In genomic region chr6:43539409-43539808, GRCh38 we compare ENCODE assay signal across 7 cellular contexts. TPM values are rescaled to one million over a fixed set of nuclear protein-coding genes. Genes with fewer than 3 reads are reported as not detected.
DNase-seq lines count a peak whose midpoint lies in the region; ATAC-seq, FAIRE-seq and TF ChIP-seq lines count a peak whose summit lies in the region.
"Not testable (repeated sequence)": the region's sequence is repeated elsewhere in the genome, so short reads cannot be mapped to it uniquely, and the experiment has no call there.
"Had no signal": no experiment of that assay in that cellular context is flagged by ENCODE, and none has a peak within 500 bp of the region (broad histone marks: within the 10 kb centered on the region; RNA-seq: fewer than 3 reads in every experiment).

No MANE protein-coding gene starts in this region.

- BruUV-seq in K562 (replicated peaks; lab: Mats Ljungman, UMichigan); HepG2 (replicated peaks; lab: Mats Ljungman, UMichigan): not testable (repeated sequence)

- H3K4me2 ChIP-seq in K562 (ENCODE audit: insufficient read depth, low read length); HepG2 (ENCODE audit: low read depth, low read length): not testable (repeated sequence)

- not testable (repeated sequence) for H2AFZ ChIP-seq in K562 (ENCODE audit: low read depth, low read length); HepG2 (ENCODE audit: low read length)

- not testable (repeated sequence) for H3K9me1 ChIP-seq in K562 (ENCODE audit: control insufficient read depth, insufficient read depth, low read length)

- not testable (repeated sequence) for TF ChIP-seq CTCF in K562 (IDR thresholded peaks at IDR 0.05 in 2 of 3, conservative IDR thresholded peaks at IDR 0.05 in 1 of 3; ENCODE audit: insufficient read depth in 2 of 3, low read depth in 1 of 3, low read length in 3 of 3); HepG2 (CRISPR knock-in tag; IDR thresholded peaks at IDR 0.05)

- POLR2A ChIA-PET in K562 (lab: Yijun Ruan, JAX), result interaction anchor here (0.6 to 3.7 kb wide), 3 partner anchors 14 to 319 kb away, joined by 4 to 21 read pairs (median 6); no protein-coding TSS in a partner anchor
- POLR2A ChIA-PET in HepG2 (lab: Yijun Ruan, JAX), result not testable (repeated sequence)

- H3K27me3 ChIP-seq in K562 (ENCODE audit: control insufficient read depth in 2 of 2, insufficient read depth in 2 of 2, low read length in 2 of 2); HepG2 (ENCODE audit: control insufficient read depth in 1 of 2, insufficient read depth in 2 of 2, low read length in 2 of 2): not testable (repeated sequence)

- H3K9me3 ChIP-seq in K562 (replicated peaks; ENCODE audit: control insufficient read depth, insufficient read depth, low read depth, low read length); HepG2 (ENCODE audit: low read length): not testable (repeated sequence)

- not testable (repeated sequence) for H3K4me1 ChIP-seq in K562 (replicated peaks in 1 of 2; ENCODE audit: control insufficient read depth in 2 of 2, insufficient read depth in 2 of 2, low read length in 2 of 2); HepG2 (ENCODE audit: insufficient read depth, low read length)

- intact Hi-C loops in K562 (cut with micrococcal nuclease); HepG2 (cut with micrococcal nuclease; ENCODE audit: unreplicated experiment): not testable (repeated sequence)

- CTCF ChIA-PET in K562 (lab: Yijun Ruan, JAX; ENCODE audit: low intra/inter-chr PET ratio); HepG2 (lab: Yijun Ruan, JAX; ENCODE audit: low intra/inter-chr PET ratio, low total read pairs): not testable (repeated sequence)

- not testable (repeated sequence) for H3K4me3 ChIP-seq in K562; HepG2 (replicated peaks in 1 of 3; ENCODE audit: insufficient read depth in 1 of 3, low read depth in 2 of 3, low read length in 3 of 3)

- not testable (repeated sequence) for TF ChIP-seq EP300 in K562 (IDR thresholded peaks at IDR 0.05; ENCODE audit: low read length); HepG2 (IDR thresholded peaks at IDR 0.05; ENCODE audit: low read depth in 2 of 2, low read length in 2 of 2); HepG2 (CRISPR knock-in tag; IDR thresholded peaks at IDR 0.05; ENCODE audit: borderline replicate concordance)

- not testable (repeated sequence) for TF ChIP-seq RAD21 in K562 (CRISPR knock-in tag; conservative IDR thresholded peaks at IDR 0.05 in 1 of 2, IDR thresholded peaks at IDR 0.05 in 1 of 2); HepG2 (CRISPR knock-in tag; IDR thresholded peaks at IDR 0.05)

- in situ Hi-C loops in K562 (cut with MboI); HepG2 (cut with HindIII; ENCODE audit: extremely low pct_ligation_motif_present, low pct_unique_long_range_greater_than_20kb): not testable (repeated sequence)

- ATAC-seq in K562, HepG2: not testable (repeated sequence)

- not testable (repeated sequence) for DNase-seq in K562 (ENCODE audit: extremely low read depth in 1 of 4, low spot score in 3 of 4); HepG2 (ENCODE audit: low spot score)

- WGBS in K562 (ENCODE audit: insufficient coverage, low coverage, missing lambda C conversion rate), result 93% methylated on average over 16 of the region's 20 CpGs
- WGBS in HepG2 (ENCODE audit: low lambda C conversion rate), result 98% methylated on average over 18 of the region's 20 CpGs

- peaks cover 86% of the 10 kb centered on the region for H3K36me3 ChIP-seq in K562 (ENCODE audit: control insufficient read depth, insufficient read depth, low read length)
- peaks cover 10 to 65% of the 10 kb centered on the region in 2 experiments for H3K36me3 ChIP-seq in HepG2 (replicated peaks in 1 of 2; ENCODE audit: control insufficient read depth in 1 of 2, insufficient read depth in 2 of 2, low read length in 2 of 2)

- H3K27ac ChIP-seq in K562 (ENCODE audit: extremely low read depth, low read depth, low read length); HepG2 (ENCODE audit: extremely low read length, insufficient read depth, low read length): not testable (repeated sequence)

- FAIRE-seq in K562 (lab: Jason Lieb, UNC); HepG2 (lab: Jason Lieb, UNC): not testable (repeated sequence)

- not testable (repeated sequence) for TF ChIP-seq POLR2A in K562 (conservative IDR thresholded peaks at IDR 0.05); HepG2 (IDR thresholded peaks at IDR 0.05; ENCODE audit: insufficient read depth in 1 of 2, low read depth in 2 of 2, low read length in 2 of 2)

- not testable (repeated sequence) for H3K79me2 ChIP-seq in K562 (ENCODE audit: control insufficient read depth, insufficient read depth, low read length); HepG2 (ENCODE audit: insufficient read depth, low read length)

- H4K20me1 ChIP-seq in K562 (replicated peaks; ENCODE audit: control insufficient read depth, insufficient read depth, low read length); HepG2 (ENCODE audit: insufficient read depth, low read length): not testable (repeated sequence)

- H3K9ac ChIP-seq in K562 (ENCODE audit: insufficient read depth in 1 of 2, low read depth in 2 of 2, low read length in 2 of 2); HepG2 (ENCODE audit: insufficient read depth, low read depth, low read length): not testable (repeated sequence)

RNA-seq across cellular contexts. Expression of gene POLR1C, which starts 22.5 kb away (rescaled TPM):
- total RNA-seq in K562 (2011; cell fraction: chromatin; rRNA removed; ENCODE audit: low replicate concordance), result 232 and 283 TPM in 2 replicates
- total RNA-seq in K562 (2011; cell fraction: nucleolus; rRNA removed), result 153 TPM in 2 replicates
- total RNA-seq in K562 (2011; cell fraction: nucleoplasm; rRNA removed), result 142 and 162 TPM in 2 replicates
- total RNA-seq in K562 (2014; rRNA removed) (74.8 and 83.5 TPM in 2 replicates), K562 (2014; rRNA removed; fragmentation: Illumina TruSeq; extraction: Trizol) (109 and 114 TPM in 2 replicates), K562 (2015; rRNA removed; fragmentation: Illumina TruSeq; extraction: Trizol) (103 and 104 TPM in 2 replicates), K562 (2021) (116 and 120 TPM in 2 replicates), HepG2 (2016; rRNA removed; fragmentation: Illumina TruSeq; extraction: Trizol) (72.2 and 75.6 TPM in 2 replicates)
- polyA plus RNA-seq in K562 (2011; rRNA removed) (173 and 226 TPM in 2 replicates), K562 (2014; fragmentation: Illumina TruSeq; extraction: Trizol) (142 and 181 TPM in 2 replicates), K562 (2014; fragmentation: Nextera tagmentation; extraction: Ambion mirVana) (100 to 1,000 TPM; 405 to 429 TPM), K562 (2014; rRNA removed) (120 and 136 TPM in 2 replicates), HepG2 (2011; rRNA removed) (55.2 and 62.6 TPM in 2 replicates)
- 122 and 151 TPM in 2 replicates for polyA plus RNA-seq in K562 (2011; cell fraction: cytosol; rRNA removed)
- polyA plus RNA-seq in K562 (2011; cell fraction: nucleus; rRNA removed), result 346 and 441 TPM in 2 replicates
- 59.7 and 216 TPM in 2 replicates for polyA plus RNA-seq in K562 (2012)
- 115 and 145 TPM in 2 replicates for polyA minus RNA-seq in K562 (2011; rRNA and poly(A)+ RNA removed)
- polyA minus RNA-seq in K562 (2011; cell fraction: cytosol; rRNA and poly(A)+ RNA removed), result 35.9 and 46.4 TPM in 2 replicates
- 58.0 and 80.9 TPM in 2 replicates for polyA minus RNA-seq in K562 (2011; cell fraction: nucleus; rRNA and poly(A)+ RNA removed)
- 19.4 and 24.1 TPM in 2 replicates for total RNA-seq in HepG2 (2016; cell fraction: cytosol; rRNA removed; fragmentation: Illumina TruSeq; extraction: Trizol; ENCODE audit: low read depth)
- total RNA-seq in HepG2 (2016; cell fraction: insoluble cytoplasmic fraction; rRNA removed; fragmentation: Illumina TruSeq; extraction: Trizol), result 70.2 and 74.8 TPM in 2 replicates
- 23.7 and 25.3 TPM in 2 replicates for total RNA-seq in HepG2 (2016; cell fraction: membrane; rRNA removed; fragmentation: Illumina TruSeq; extraction: Trizol)
- total RNA-seq in HepG2 (2016; cell fraction: nucleus; rRNA removed; fragmentation: Illumina TruSeq; extraction: Trizol), result 59.4 and 67.1 TPM in 2 replicates
- 38.9 and 45.7 TPM in 2 replicates for polyA plus RNA-seq in HepG2 (2011; cell fraction: cytosol; rRNA removed)
- 96.3 and 102 TPM in 2 replicates for polyA plus RNA-seq in HepG2 (2011; cell fraction: nucleus; rRNA removed)
- polyA plus RNA-seq in HepG2 (2012), result 50.7 and 62.3 TPM in 2 replicates
- 7.2 and 7.7 TPM in 2 replicates for polyA plus RNA-seq in HepG2 (2016; cell fraction: cytosol; fragmentation: Illumina TruSeq; extraction: Trizol; ENCODE audit: low read depth)
- 58.7 and 61.6 TPM in 2 replicates for polyA plus RNA-seq in HepG2 (2016; cell fraction: insoluble cytoplasmic fraction; fragmentation: Illumina TruSeq; extraction: Trizol; ENCODE audit: low read depth)
- 9.7 and 11.7 TPM in 2 replicates for polyA plus RNA-seq in HepG2 (2016; cell fraction: membrane; fragmentation: Illumina TruSeq; extraction: Trizol; ENCODE audit: low read depth)
- polyA plus RNA-seq in HepG2 (2016; cell fraction: nucleus; fragmentation: Illumina TruSeq; extraction: Trizol; ENCODE audit: insufficient read depth, low read depth), result 97.9 and 104 TPM in 2 replicates
- polyA minus RNA-seq in HepG2 (2011; rRNA and poly(A)+ RNA removed; ENCODE audit: low replicate concordance), result 40.9 and 99.4 TPM in 2 replicates
- polyA minus RNA-seq in HepG2 (2011; cell fraction: cytosol; rRNA and poly(A)+ RNA removed), result 17.0 and 20.2 TPM in 2 replicates
- polyA minus RNA-seq in HepG2 (2011; cell fraction: nucleus; rRNA and poly(A)+ RNA removed), result 41.5 and 42.6 TPM in 2 replicates

RNA-seq across cellular contexts. Expression of gene YIPF3, which starts 22.7 kb away (rescaled TPM):
- 124 and 279 TPM in 2 replicates for total RNA-seq in K562 (2011; cell fraction: chromatin; rRNA removed; ENCODE audit: low replicate concordance)
- 200 and 272 TPM in 2 replicates for total RNA-seq in K562 (2011; cell fraction: nucleolus; rRNA removed)
- 167 and 189 TPM in 2 replicates for total RNA-seq in K562 (2011; cell fraction: nucleoplasm; rRNA removed)
- total RNA-seq in K562 (2014; rRNA removed), result 57.6 and 67.8 TPM in 2 replicates
- total RNA-seq in K562 (2014; rRNA removed; fragmentation: Illumina TruSeq; extraction: Trizol), result 25.9 and 27.5 TPM in 2 replicates
- 31.5 and 32.9 TPM in 2 replicates for total RNA-seq in K562 (2015; rRNA removed; fragmentation: Illumina TruSeq; extraction: Trizol)
- total RNA-seq in K562 (2021), result 65.1 and 69.3 TPM in 2 replicates
- 74.8 and 182 TPM in 2 replicates for polyA plus RNA-seq in K562 (2011; rRNA removed)
- 121 and 141 TPM in 2 replicates for polyA plus RNA-seq in K562 (2011; cell fraction: cytosol; rRNA removed)
- polyA plus RNA-seq in K562 (2011; cell fraction: nucleus; rRNA removed), result 293 and 318 TPM in 2 replicates
- polyA plus RNA-seq in K562 (2012), result 55.8 and 113 TPM in 2 replicates
- 75.3 and 78.5 TPM in 2 replicates for polyA plus RNA-seq in K562 (2014; fragmentation: Illumina TruSeq; extraction: Trizol)
- 10 to 100 TPM; 40.4 to 48.6 TPM for polyA plus RNA-seq in K562 (2014; fragmentation: Nextera tagmentation; extraction: Ambion mirVana)
- 54.6 and 72.9 TPM in 2 replicates for polyA plus RNA-seq in K562 (2014; rRNA removed)
- 80.6 and 102 TPM in 2 replicates for polyA minus RNA-seq in K562 (2011; rRNA and poly(A)+ RNA removed)
- 31.1 and 31.2 TPM in 2 replicates for polyA minus RNA-seq in K562 (2011; cell fraction: cytosol; rRNA and poly(A)+ RNA removed)
- polyA minus RNA-seq in K562 (2011; cell fraction: nucleus; rRNA and poly(A)+ RNA removed), result 56.0 and 75.5 TPM in 2 replicates
- 51.2 and 107 TPM in 2 replicates for total RNA-seq in HepG2 (2016; rRNA removed; fragmentation: Illumina TruSeq; extraction: Trizol)
- 19.3 and 20.8 TPM in 2 replicates for total RNA-seq in HepG2 (2016; cell fraction: cytosol; rRNA removed; fragmentation: Illumina TruSeq; extraction: Trizol; ENCODE audit: low read depth)
- 52.6 and 108 TPM in 2 replicates for total RNA-seq in HepG2 (2016; cell fraction: insoluble cytoplasmic fraction; rRNA removed; fragmentation: Illumina TruSeq; extraction: Trizol)
- 31.6 and 33.9 TPM in 2 replicates for total RNA-seq in HepG2 (2016; cell fraction: membrane; rRNA removed; fragmentation: Illumina TruSeq; extraction: Trizol)
- 73.3 and 83.7 TPM in 2 replicates for total RNA-seq in HepG2 (2016; cell fraction: nucleus; rRNA removed; fragmentation: Illumina TruSeq; extraction: Trizol)
- polyA plus RNA-seq in HepG2 (2011; rRNA removed), result 206 and 248 TPM in 2 replicates
- polyA plus RNA-seq in HepG2 (2011; cell fraction: cytosol; rRNA removed), result 157 and 165 TPM in 2 replicates
- 258 and 264 TPM in 2 replicates for polyA plus RNA-seq in HepG2 (2011; cell fraction: nucleus; rRNA removed)
- 74.4 and 84.6 TPM in 2 replicates for polyA plus RNA-seq in HepG2 (2012)
- polyA plus RNA-seq in HepG2 (2016; cell fraction: cytosol; fragmentation: Illumina TruSeq; extraction: Trizol; ENCODE audit: low read depth), result 20.5 and 25.2 TPM in 2 replicates
- polyA plus RNA-seq in HepG2 (2016; cell fraction: insoluble cytoplasmic fraction; fragmentation: Illumina TruSeq; extraction: Trizol; ENCODE audit: low read depth), result 66.6 and 70.3 TPM in 2 replicates
- polyA plus RNA-seq in HepG2 (2016; cell fraction: membrane; fragmentation: Illumina TruSeq; extraction: Trizol; ENCODE audit: low read depth), result 36.5 and 37.7 TPM in 2 replicates
- 171 and 181 TPM in 2 replicates for polyA plus RNA-seq in HepG2 (2016; cell fraction: nucleus; fragmentation: Illumina TruSeq; extraction: Trizol; ENCODE audit: insufficient read depth, low read depth)
- polyA minus RNA-seq in HepG2 (2011; rRNA and poly(A)+ RNA removed; ENCODE audit: low replicate concordance), result 223 and 558 TPM in 2 replicates
- polyA minus RNA-seq in HepG2 (2011; cell fraction: cytosol; rRNA and poly(A)+ RNA removed), result 65.6 and 67.3 TPM in 2 replicates
- polyA minus RNA-seq in HepG2 (2011; cell fraction: nucleus; rRNA and poly(A)+ RNA removed), result 65.1 and 74.2 TPM in 2 replicates

RNA-seq across cellular contexts. Expression of gene LRRC73, which starts 29.3 kb away (rescaled TPM):
- 0.58 TPM in 1 of 2 replicates, not detected in the other for total RNA-seq in K562 (2011; cell fraction: chromatin; rRNA removed; ENCODE audit: low replicate concordance)
- total RNA-seq in K562 (2011; cell fraction: nucleolus; rRNA removed), result 0.53 and 0.83 TPM in 2 replicates
- total RNA-seq in K562 (2011; cell fraction: nucleoplasm; rRNA removed), result 0.53 and 0.66 TPM in 2 replicates
- total RNA-seq in K562 (2014; rRNA removed) (0.12 and 0.27 TPM in 2 replicates), K562 (2014; rRNA removed; fragmentation: Illumina TruSeq; extraction: Trizol) (not detected in 2 replicates), K562 (2015; rRNA removed; fragmentation: Illumina TruSeq; extraction: Trizol) (0.07 and 0.11 TPM in 2 replicates), K562 (2021) (0.34 and 0.55 TPM in 2 replicates), HepG2 (2016; rRNA removed; fragmentation: Illumina TruSeq; extraction: Trizol) (0.11 and 0.17 TPM in 2 replicates)
- polyA plus RNA-seq in K562 (2011; rRNA removed) (0.07 and 0.20 TPM in 2 replicates), K562 (2014; fragmentation: Illumina TruSeq; extraction: Trizol) (0.07 and 0.12 TPM in 2 replicates), K562 (2014; fragmentation: Nextera tagmentation; extraction: Ambion mirVana) (not detected), K562 (2014; rRNA removed) (0.08 and 0.09 TPM in 2 replicates), HepG2 (2011; rRNA removed) (0.08 and 0.12 TPM in 2 replicates)
- polyA plus RNA-seq in K562 (2011; cell fraction: cytosol; rRNA removed), result 0.16 and 0.39 TPM in 2 replicates
- 0.50 TPM in 1 of 2 replicates, not detected in the other for polyA plus RNA-seq in K562 (2011; cell fraction: nucleus; rRNA removed)
- polyA plus RNA-seq in K562 (2012), result 0.08 and 0.21 TPM in 2 replicates
- polyA minus RNA-seq in K562 (2011; rRNA and poly(A)+ RNA removed), result 0.12 TPM in 1 of 2 replicates, not detected in the other
- polyA minus RNA-seq in K562 (2011; cell fraction: cytosol; rRNA and poly(A)+ RNA removed), result not detected in 2 replicates
- polyA minus RNA-seq in K562 (2011; cell fraction: nucleus; rRNA and poly(A)+ RNA removed), result 0.54 and 0.78 TPM in 2 replicates
- total RNA-seq in HepG2 (2016; cell fraction: cytosol; rRNA removed; fragmentation: Illumina TruSeq; extraction: Trizol; ENCODE audit: low read depth), result 0.20 TPM in 1 of 2 replicates, not detected in the other
- total RNA-seq in HepG2 (2016; cell fraction: insoluble cytoplasmic fraction; rRNA removed; fragmentation: Illumina TruSeq; extraction: Trizol), result 0.16 and 0.22 TPM in 2 replicates
- 0.25 and 0.45 TPM in 2 replicates for total RNA-seq in HepG2 (2016; cell fraction: membrane; rRNA removed; fragmentation: Illumina TruSeq; extraction: Trizol)
- total RNA-seq in HepG2 (2016; cell fraction: nucleus; rRNA removed; fragmentation: Illumina TruSeq; extraction: Trizol), result 0.28 TPM in 1 of 2 replicates, not detected in the other
- polyA plus RNA-seq in HepG2 (2011; cell fraction: cytosol; rRNA removed), result 0.05 and 0.11 TPM in 2 replicates
- polyA plus RNA-seq in HepG2 (2011; cell fraction: nucleus; rRNA removed), result 0.28 and 0.39 TPM in 2 replicates
- 0.12 and 0.17 TPM in 2 replicates for polyA plus RNA-seq in HepG2 (2012)
- 0.10 and 0.14 TPM in 2 replicates for polyA plus RNA-seq in HepG2 (2016; cell fraction: cytosol; fragmentation: Illumina TruSeq; extraction: Trizol; ENCODE audit: low read depth)
- 0.19 and 0.41 TPM in 2 replicates for polyA plus RNA-seq in HepG2 (2016; cell fraction: insoluble cytoplasmic fraction; fragmentation: Illumina TruSeq; extraction: Trizol; ENCODE audit: low read depth)
- 0.17 and 0.19 TPM in 2 replicates for polyA plus RNA-seq in HepG2 (2016; cell fraction: membrane; fragmentation: Illumina TruSeq; extraction: Trizol; ENCODE audit: low read depth)
- polyA plus RNA-seq in HepG2 (2016; cell fraction: nucleus; fragmentation: Illumina TruSeq; extraction: Trizol; ENCODE audit: insufficient read depth, low read depth), result not detected in 2 replicates
- 0.06 and 0.09 TPM in 2 replicates for polyA minus RNA-seq in HepG2 (2011; rRNA and poly(A)+ RNA removed; ENCODE audit: low replicate concordance)
- polyA minus RNA-seq in HepG2 (2011; cell fraction: cytosol; rRNA and poly(A)+ RNA removed), result not detected in 2 replicates
- 0.50 and 0.77 TPM in 2 replicates for polyA minus RNA-seq in HepG2 (2011; cell fraction: nucleus; rRNA and poly(A)+ RNA removed)
- total RNA-seq: Daoy had no signal
- polyA plus RNA-seq: CD14-positive monocyte; CD4-positive, alpha-beta memory T cell; CD4-positive, CD25-positive, alpha-beta regulatory T cell; CD8-positive, alpha-beta memory T cell had no signal

RNA-seq across cellular contexts. Expression of gene XPO5, which starts 36.4 kb away (rescaled TPM):
- 429 and 472 TPM in 2 replicates for total RNA-seq in K562 (2011; cell fraction: chromatin; rRNA removed; ENCODE audit: low replicate concordance)
- 259 and 261 TPM in 2 replicates for total RNA-seq in K562 (2011; cell fraction: nucleolus; rRNA removed)
- 326 and 371 TPM in 2 replicates for total RNA-seq in K562 (2011; cell fraction: nucleoplasm; rRNA removed)
- total RNA-seq in K562 (2014; rRNA removed), result 91.6 and 102 TPM in 2 replicates
- 99.1 and 106 TPM in 2 replicates for total RNA-seq in K562 (2014; rRNA removed; fragmentation: Illumina TruSeq; extraction: Trizol)
- total RNA-seq in K562 (2015; rRNA removed; fragmentation: Illumina TruSeq; extraction: Trizol), result 95.4 and 97.1 TPM in 2 replicates
- total RNA-seq in K562 (2021), result 170 and 180 TPM in 2 replicates
- 145 and 166 TPM in 2 replicates for polyA plus RNA-seq in K562 (2011; rRNA removed)
- polyA plus RNA-seq in K562 (2011; cell fraction: cytosol; rRNA removed), result 110 and 161 TPM in 2 replicates
- 247 and 250 TPM in 2 replicates for polyA plus RNA-seq in K562 (2011; cell fraction: nucleus; rRNA removed)
- polyA plus RNA-seq in K562 (2012), result 76.8 and 101 TPM in 2 replicates
- 105 and 130 TPM in 2 replicates for polyA plus RNA-seq in K562 (2014; fragmentation: Illumina TruSeq; extraction: Trizol)
- polyA plus RNA-seq in K562 (2014; fragmentation: Nextera tagmentation; extraction: Ambion mirVana), result 10 to 100 TPM; 36.0 to 72.3 TPM
- polyA plus RNA-seq in K562 (2014; rRNA removed), result 101 TPM in 2 replicates
- 186 and 262 TPM in 2 replicates for polyA minus RNA-seq in K562 (2011; rRNA and poly(A)+ RNA removed)
- 127 and 149 TPM in 2 replicates for polyA minus RNA-seq in K562 (2011; cell fraction: cytosol; rRNA and poly(A)+ RNA removed)
- polyA minus RNA-seq in K562 (2011; cell fraction: nucleus; rRNA and poly(A)+ RNA removed), result 121 and 146 TPM in 2 replicates
- total RNA-seq in HepG2 (2016; rRNA removed; fragmentation: Illumina TruSeq; extraction: Trizol), result 68.0 and 71.3 TPM in 2 replicates
- total RNA-seq in HepG2 (2016; cell fraction: cytosol; rRNA removed; fragmentation: Illumina TruSeq; extraction: Trizol; ENCODE audit: low read depth), result 43.0 and 45.0 TPM in 2 replicates
- 65.7 and 67.2 TPM in 2 replicates for total RNA-seq in HepG2 (2016; cell fraction: insoluble cytoplasmic fraction; rRNA removed; fragmentation: Illumina TruSeq; extraction: Trizol)
- 23.7 TPM in 2 replicates for total RNA-seq in HepG2 (2016; cell fraction: membrane; rRNA removed; fragmentation: Illumina TruSeq; extraction: Trizol)
- 73.2 and 82.9 TPM in 2 replicates for total RNA-seq in HepG2 (2016; cell fraction: nucleus; rRNA removed; fragmentation: Illumina TruSeq; extraction: Trizol)
- 52.2 and 67.6 TPM in 2 replicates for polyA plus RNA-seq in HepG2 (2011; rRNA removed)
- polyA plus RNA-seq in HepG2 (2011; cell fraction: cytosol; rRNA removed), result 37.2 and 41.2 TPM in 2 replicates
- polyA plus RNA-seq in HepG2 (2011; cell fraction: nucleus; rRNA removed), result 76.2 and 81.3 TPM in 2 replicates
- polyA plus RNA-seq in HepG2 (2012), result 38.5 and 46.5 TPM in 2 replicates
- polyA plus RNA-seq in HepG2 (2016; cell fraction: cytosol; fragmentation: Illumina TruSeq; extraction: Trizol; ENCODE audit: low read depth), result 3.0 and 3.2 TPM in 2 replicates
- 46.2 and 52.7 TPM in 2 replicates for polyA plus RNA-seq in HepG2 (2016; cell fraction: insoluble cytoplasmic fraction; fragmentation: Illumina TruSeq; extraction: Trizol; ENCODE audit: low read depth)
- polyA plus RNA-seq in HepG2 (2016; cell fraction: membrane; fragmentation: Illumina TruSeq; extraction: Trizol; ENCODE audit: low read depth), result 6.5 and 8.3 TPM in 2 replicates
- 119 and 127 TPM in 2 replicates for polyA plus RNA-seq in HepG2 (2016; cell fraction: nucleus; fragmentation: Illumina TruSeq; extraction: Trizol; ENCODE audit: insufficient read depth, low read depth)
- polyA minus RNA-seq in HepG2 (2011; rRNA and poly(A)+ RNA removed; ENCODE audit: low replicate concordance), result 114 and 153 TPM in 2 replicates
- polyA minus RNA-seq in HepG2 (2011; cell fraction: cytosol; rRNA and poly(A)+ RNA removed), result 45.0 and 52.2 TPM in 2 replicates
- 83.3 and 113 TPM in 2 replicates for polyA minus RNA-seq in HepG2 (2011; cell fraction: nucleus; rRNA and poly(A)+ RNA removed)

RNA-seq across cellular contexts. Expression of gene POLH, which starts 36.6 kb away (rescaled TPM):
- total RNA-seq in K562 (2011; cell fraction: chromatin; rRNA removed; ENCODE audit: low replicate concordance), result 59.2 and 63.3 TPM in 2 replicates
- total RNA-seq in K562 (2011; cell fraction: nucleolus; rRNA removed), result 35.1 and 36.9 TPM in 2 replicates
- total RNA-seq in K562 (2011; cell fraction: nucleoplasm; rRNA removed), result 34.4 and 35.3 TPM in 2 replicates
- total RNA-seq in K562 (2014; rRNA removed) (12.7 and 19.3 TPM in 2 replicates), K562 (2014; rRNA removed; fragmentation: Illumina TruSeq; extraction: Trizol) (23.0 and 23.5 TPM in 2 replicates), K562 (2015; rRNA removed; fragmentation: Illumina TruSeq; extraction: Trizol) (21.2 and 23.9 TPM in 2 replicates), K562 (2021) (31.4 and 31.8 TPM in 2 replicates), HepG2 (2016; rRNA removed; fragmentation: Illumina TruSeq; extraction: Trizol) (25.0 and 35.5 TPM in 2 replicates)
- polyA plus RNA-seq in K562 (2011; rRNA removed) (26.8 and 31.6 TPM in 2 replicates), K562 (2014; fragmentation: Illumina TruSeq; extraction: Trizol) (16.2 and 20.6 TPM in 2 replicates), K562 (2014; fragmentation: Nextera tagmentation; extraction: Ambion mirVana) (10 to 100 TPM in 1 of 2 experiments, 1 to 10 TPM in 1; 5.8 to 10.6 TPM), K562 (2014; rRNA removed) (11.4 and 14.7 TPM in 2 replicates), HepG2 (2011; rRNA removed) (6.3 and 11.6 TPM in 2 replicates)
- polyA plus RNA-seq in K562 (2011; cell fraction: cytosol; rRNA removed), result 11.3 and 17.3 TPM in 2 replicates
- polyA plus RNA-seq in K562 (2011; cell fraction: nucleus; rRNA removed), result 18.0 and 21.1 TPM in 2 replicates
- 15.4 and 22.4 TPM in 2 replicates for polyA plus RNA-seq in K562 (2012)
- polyA minus RNA-seq in K562 (2011; rRNA and poly(A)+ RNA removed), result 88.7 and 99.1 TPM in 2 replicates
- 24.4 and 26.2 TPM in 2 replicates for polyA minus RNA-seq in K562 (2011; cell fraction: cytosol; rRNA and poly(A)+ RNA removed)
- 12.8 and 20.7 TPM in 2 replicates for polyA minus RNA-seq in K562 (2011; cell fraction: nucleus; rRNA and poly(A)+ RNA removed)
- total RNA-seq in HepG2 (2016; cell fraction: cytosol; rRNA removed; fragmentation: Illumina TruSeq; extraction: Trizol; ENCODE audit: low read depth), result 3.9 and 4.1 TPM in 2 replicates
- 23.3 and 37.4 TPM in 2 replicates for total RNA-seq in HepG2 (2016; cell fraction: insoluble cytoplasmic fraction; rRNA removed; fragmentation: Illumina TruSeq; extraction: Trizol)
- 8.7 and 10.2 TPM in 2 replicates for total RNA-seq in HepG2 (2016; cell fraction: membrane; rRNA removed; fragmentation: Illumina TruSeq; extraction: Trizol)
- 16.3 and 26.4 TPM in 2 replicates for total RNA-seq in HepG2 (2016; cell fraction: nucleus; rRNA removed; fragmentation: Illumina TruSeq; extraction: Trizol)
- polyA plus RNA-seq in HepG2 (2011; cell fraction: cytosol; rRNA removed), result 4.3 and 5.1 TPM in 2 replicates
- 6.0 and 7.3 TPM in 2 replicates for polyA plus RNA-seq in HepG2 (2011; cell fraction: nucleus; rRNA removed)
- polyA plus RNA-seq in HepG2 (2012), result 7.4 and 10.6 TPM in 2 replicates
- polyA plus RNA-seq in HepG2 (2016; cell fraction: cytosol; fragmentation: Illumina TruSeq; extraction: Trizol; ENCODE audit: low read depth), result 0.88 and 1.2 TPM in 2 replicates
- polyA plus RNA-seq in HepG2 (2016; cell fraction: insoluble cytoplasmic fraction; fragmentation: Illumina TruSeq; extraction: Trizol; ENCODE audit: low read depth), result 18.1 and 19.7 TPM in 2 replicates
- polyA plus RNA-seq in HepG2 (2016; cell fraction: membrane; fragmentation: Illumina TruSeq; extraction: Trizol; ENCODE audit: low read depth), result 2.0 and 2.6 TPM in 2 replicates
- polyA plus RNA-seq in HepG2 (2016; cell fraction: nucleus; fragmentation: Illumina TruSeq; extraction: Trizol; ENCODE audit: insufficient read depth, low read depth), result 28.4 and 32.9 TPM in 2 replicates
- polyA minus RNA-seq in HepG2 (2011; rRNA and poly(A)+ RNA removed; ENCODE audit: low replicate concordance), result 19.1 and 21.9 TPM in 2 replicates
- polyA minus RNA-seq in HepG2 (2011; cell fraction: cytosol; rRNA and poly(A)+ RNA removed), result 9.2 and 9.5 TPM in 2 replicates
- 16.1 and 23.9 TPM in 2 replicates for polyA minus RNA-seq in HepG2 (2011; cell fraction: nucleus; rRNA and poly(A)+ RNA removed)
